ENCODE assay signal across 19 cellular contexts in the genomic region with DNA sequence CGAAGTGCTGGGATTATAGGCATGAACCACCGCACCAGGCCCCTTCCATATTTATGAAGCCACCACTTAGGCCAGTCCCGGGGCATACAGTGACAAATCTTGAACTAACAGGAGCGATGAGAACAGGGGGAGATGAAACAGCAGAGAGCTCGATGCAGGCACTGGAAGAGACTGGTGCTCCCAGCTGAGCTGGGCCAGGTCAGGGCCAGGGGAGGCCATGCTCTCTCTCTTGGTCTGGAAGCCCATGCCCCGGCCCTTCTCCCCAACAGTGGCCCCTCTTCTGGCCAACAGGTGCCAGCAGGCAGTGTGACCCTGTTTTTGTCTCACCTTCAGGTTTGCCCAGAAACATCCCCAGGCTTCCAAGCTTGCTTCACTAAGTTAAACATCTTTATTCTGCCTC.
"Had no signal": no experiment of that assay in that cellular context is flagged by ENCODE, and none has a peak within 500 bp of the region (broad histone marks: within the 10 kb centered on the region; RNA-seq: fewer than 3 reads in every experiment).

No MANE protein-coding gene starts in this region.

- ATAC-seq: heart right ventricle; left lung; naive thymus-derived CD4-positive, alpha-beta T cell; psoas muscle; stimulated activated naive B cell treated with anti-CD40 and anti-IgM and Interleukin-4, amounts not matched to agents 10 μg/mL and 1 μg/mL and 100 μg/mL, for 72 hours had no signal

- FAIRE-seq: colon, endothelial cell of umbilical vein, keratinocyte had no signal

- DNase-seq: effector memory CD4-positive, alpha-beta T cell; foreskin melanocyte; glutamatergic neuron; heart right ventricle; immature natural killer cell; left lung; mesenchymal stem cell; midbrain; naive thymus-derived CD4-positive, alpha-beta T cell; psoas muscle; right cardiac atrium; stimulated activated CD4-positive, alpha-beta T cell treated with anti-CD3 and anti-CD28 coated beads, Interleukin-15, amount 100 ng/mL, for 24 hours; stimulated activated CD4-positive, alpha-beta T cell treated with anti-CD3 and anti-CD28 coated beads, Interleukin-2, amount 100 ng/mL, for 48 hours; stimulated activated naive B cell treated with anti-CD40 and anti-IgM and Interleukin-4, amounts not matched to agents 10 μg/mL and 1 μg/mL and 100 μg/mL, for 72 hours; upper lobe of left lung; uterus had no signal
